In the genomic region with DNA sequence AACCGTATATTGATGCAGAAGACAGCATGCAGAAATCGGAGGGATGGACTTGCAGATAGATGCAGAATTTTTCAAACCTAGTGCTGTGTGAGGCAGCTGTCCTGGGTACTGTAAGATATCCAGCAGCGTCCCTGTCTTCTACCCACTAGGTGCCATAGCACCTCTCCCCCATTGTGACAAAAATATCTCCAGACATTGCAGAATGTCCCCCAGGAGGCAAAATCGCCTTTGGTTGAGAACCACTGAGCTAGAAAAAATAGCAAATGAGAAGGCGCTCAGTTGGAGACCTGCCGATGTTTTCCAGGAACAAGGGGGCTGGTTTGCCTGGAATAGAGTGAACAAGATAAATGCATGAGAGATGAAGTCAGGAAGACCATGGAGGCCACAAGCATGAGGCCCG, we compare ENCODE assay signal across 18 cellular contexts.
A peak's percentile ranks its signal among the peaks of the same experiment; 100 is the strongest.
DNase-seq lines count a peak whose midpoint lies in the region; TF ChIP-seq lines count a peak whose summit lies in the region.
"Had no signal": no experiment of that assay in that cellular context is flagged by ENCODE, and none has a peak within 500 bp of the region (broad histone marks: within the 10 kb centered on the region; RNA-seq: fewer than 3 reads in every experiment).

No MANE protein-coding gene starts in this region.

- intact Hi-C loops in dorsolateral prefrontal cortex (cut with DNase I): no loop called here

- no peak overlapping the region for H2AFZ ChIP-seq in smooth muscle cell (ENCODE audit: low read depth)

- H3K4me1 ChIP-seq in smooth muscle cell (ENCODE audit: low read depth): peaks cover 4% of the 10 kb centered on the region
- H3K4me1 ChIP-seq: BE2C, BLaER1 had no signal

- H3K27me3 ChIP-seq in dorsolateral prefrontal cortex (no peaks in the 10 kb centered on the region), smooth muscle cell (ENCODE audit: low read depth) (no peaks in the 10 kb centered on the region)
- H3K27me3 ChIP-seq: BE2C, BLaER1 had no signal

- no peaks in the 10 kb centered on the region for H3K79me2 ChIP-seq in smooth muscle cell (ENCODE audit: low read depth)

- WGBS in smooth muscle cell (ENCODE audit: low lambda C conversion rate): 82% methylated on average over 7 of the region's 7 CpGs

- TF ChIP-seq CTCF in dorsolateral prefrontal cortex (IDR thresholded peaks at IDR 0.05 in 54 of 56, conservative IDR thresholded peaks at IDR 0.05 in 2 of 56; ENCODE audit: low read depth in 1 of 56, partially characterized antibody in 56 of 56): no peak
- TF ChIP-seq CTCF in smooth muscle cell (IDR thresholded peaks at IDR 0.05; ENCODE audit: borderline replicate concordance, insufficient read depth, poor library complexity, severe bottlenecking): no peak

- H3F3A ChIP-seq in smooth muscle cell (ENCODE audit: low read depth): no peaks in the 10 kb centered on the region

- peak in 6 of 10 donors; percentile 3 to 70 (median 58) for DNase-seq in dorsolateral prefrontal cortex
- DNase-seq in inferior parietal cortex (ENCODE audit: extremely low spot score): peak; percentile 53
- peak; percentile 49 for DNase-seq in occipital lobe (lab: John Stamatoyannopoulos, UW)
- peak; percentile 69 for DNase-seq in superior temporal gyrus (ENCODE audit: extremely low spot score)
- DNase-seq in smooth muscle cell (lab: John Stamatoyannopoulos, UW; ENCODE audit: unreplicated experiment): no peak
- DNase-seq in NCI-H2029 treated with DMSO at 0.1 percent for 48 hours (lab: John Stamatoyannopoulos, UW): no peak
- DNase-seq in stimulated activated CD8-positive, alpha-beta memory T cell treated with anti-CD3 and anti-CD28 coated beads, Interleukin-4, amount 100 ng/mL, for 48 hours: no peak
- DNase-seq: ACHN; BE2C; C1 segment of cervical spinal cord; CD4-positive, alpha-beta memory T cell; CD4-positive, CD25-positive, alpha-beta regulatory T cell; CD8-positive, alpha-beta memory T cell; COR-L47; DMS79 treated with DMSO at 0.1 percent for 48 hours; GF-D8 had no signal

- peak overlapping the region in 12 of 59 donors; percentile 18 to 77 (median 52) for H3K27ac ChIP-seq in dorsolateral prefrontal cortex
- H3K27ac ChIP-seq in smooth muscle cell (ENCODE audit: low read depth): no peak overlapping the region
- H3K27ac ChIP-seq: 22Rv1, BLaER1 had no signal

- H3K4me3 ChIP-seq in dorsolateral prefrontal cortex (no peak overlapping the region), smooth muscle cell (no peak overlapping the region)
- H3K4me3 ChIP-seq: BLaER1 had no signal

- H3K36me3 ChIP-seq in smooth muscle cell (ENCODE audit: low read depth): no peaks in the 10 kb centered on the region
- H3K36me3 ChIP-seq: BE2C, BLaER1 had no signal

- no peak overlapping the region for H3K9ac ChIP-seq in smooth muscle cell (ENCODE audit: low read depth)
- H3K9ac ChIP-seq: BLaER1 had no signal

- H4K20me1 ChIP-seq in smooth muscle cell (ENCODE audit: low read depth): no peaks in the 10 kb centered on the region
- H4K20me1 ChIP-seq: BLaER1 had no signal

- H3K4me2 ChIP-seq in smooth muscle cell: no peak overlapping the region
- H3K4me2 ChIP-seq: BLaER1 had no signal

- no peaks in the 10 kb centered on the region for H3K9me3 ChIP-seq in smooth muscle cell (replicated peaks; ENCODE audit: low read depth)
- H3K9me3 ChIP-seq: BE2C, BLaER1 had no signal

Comparison
In these comparisons a context has a peak if more than half of its experiments do, and no peak if none do; other contexts are left out.
1. DNase-seq: peak in dorsolateral prefrontal cortex (6 of 10), inferior parietal cortex (single experiment), occipital lobe (single experiment) and superior temporal gyrus (single experiment); none in smooth muscle cell (single experiment), NCI-H2029 treated with DMSO at 0.1 percent for 48 hours (single experiment) and stimulated activated CD8-positive, alpha-beta memory T cell treated with anti-CD3 and anti-CD28 coated beads, Interleukin-4, amount 100 ng/mL, for 48 hours (single experiment).